ENCODE assay signal across 18 cellular contexts in the genomic region with DNA sequence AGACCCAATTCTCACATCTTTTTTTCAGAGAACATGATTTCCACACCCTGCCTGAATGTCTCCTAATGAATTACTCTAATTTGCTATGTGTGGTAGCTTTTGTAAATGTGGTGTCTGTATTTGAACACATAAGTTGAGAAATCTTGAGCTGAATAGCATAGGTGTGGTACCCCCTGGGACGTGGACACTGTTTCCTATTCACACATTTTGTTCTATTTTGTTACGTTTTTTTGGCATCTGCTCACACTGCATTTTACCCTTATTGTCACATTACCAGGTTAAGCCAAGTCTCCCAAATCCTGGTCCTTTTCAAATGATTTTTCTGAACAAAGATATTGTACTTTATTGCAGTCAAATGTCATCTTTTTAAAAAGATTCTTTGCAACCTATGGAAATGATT. TPM values are rescaled to one million over a fixed set of nuclear protein-coding genes. Genes with fewer than 3 reads are reported as not detected.
DNase-seq lines count a peak whose midpoint lies in the region; ATAC-seq and TF ChIP-seq lines count a peak whose summit lies in the region.
"Had no signal": no experiment of that assay in that cellular context is flagged by ENCODE, and none has a peak within 500 bp of the region (broad histone marks: within the 10 kb centered on the region; RNA-seq: fewer than 3 reads in every experiment).

No MANE protein-coding gene starts in this region.

- H3K36me3 ChIP-seq in heart left ventricle (no peaks in the 10 kb centered on the region), RWPE2 (ENCODE audit: low read depth) (no peaks in the 10 kb centered on the region), esophagus (ENCODE audit: control insufficient read depth in 2 of 2, insufficient read depth in 2 of 2, low read length in 1 of 2) (no peaks in the 10 kb centered on the region), transverse colon (no peaks in the 10 kb centered on the region)
- H3K36me3 ChIP-seq: colonic mucosa, spleen had no signal

- WGBS in heart left ventricle, 4 donors, result 50 to 71% (median 59%) methylated on average over 2 of the region's 2 CpGs
- WGBS in esophagus, 2 donors, result 34 to 50% methylated on average over 2 of the region's 2 CpGs
- WGBS in transverse colon (ENCODE audit: low coverage in 1 of 2), 2 donors, result 63 to 70% methylated on average over 2 of the region's 2 CpGs

- TF ChIP-seq POLR2A in heart left ventricle (IDR thresholded peaks at IDR 0.05) (no peak), transverse colon (IDR thresholded peaks at IDR 0.05) (no peak)

- H3K4me3 ChIP-seq in heart left ventricle (no peak overlapping the region), RWPE2 (ENCODE audit: severe bottlenecking) (no peak overlapping the region), esophagus (ENCODE audit: low read depth in 1 of 2, low read length in 2 of 2) (no peak overlapping the region), transverse colon (no peak overlapping the region)
- H3K4me3 ChIP-seq: colonic mucosa, psoas muscle, spleen had no signal

- no peak for TF ChIP-seq EP300 in transverse colon (IDR thresholded peaks at IDR 0.05; ENCODE audit: low read depth)

- no peak for ATAC-seq in heart left ventricle
- ATAC-seq in left cardiac atrium, result no peak
- ATAC-seq in RWPE2 (ENCODE audit: low read depth), result no peak
- ATAC-seq: naive thymus-derived CD8-positive, alpha-beta T cell had no signal

- peaks cover 0 to 35% (median 21%) of the 10 kb centered on the region in 12 donors for H3K4me1 ChIP-seq in heart left ventricle
- peaks cover 54% of the 10 kb centered on the region for H3K4me1 ChIP-seq in RWPE2 (ENCODE audit: insufficient read depth, poor library complexity, severe bottlenecking)
- no peaks in the 10 kb centered on the region for H3K4me1 ChIP-seq in esophagus (ENCODE audit: control insufficient read depth in 2 of 2, insufficient read depth in 2 of 2, low read length in 1 of 2)
- peaks cover 0 to 33% (median 6%) of the 10 kb centered on the region in 4 donors for H3K4me1 ChIP-seq in transverse colon
- H3K4me1 ChIP-seq: colonic mucosa had no signal

- H3K9me3 ChIP-seq in heart left ventricle, result no peaks in the 10 kb centered on the region
- no peaks in the 10 kb centered on the region for H3K9me3 ChIP-seq in RWPE2 (ENCODE audit: severe bottlenecking)
- H3K9me3 ChIP-seq in esophagus (ENCODE audit: control insufficient read depth in 2 of 2, insufficient read depth in 1 of 2, low read depth in 1 of 2, low read length in 1 of 2), result no peaks in the 10 kb centered on the region
- no peaks in the 10 kb centered on the region for H3K9me3 ChIP-seq in transverse colon
- H3K9me3 ChIP-seq: colonic mucosa, psoas muscle, spleen had no signal

- intact Hi-C loops in heart left ventricle (cut with DNase I) (no loop called here), left cardiac atrium (cut with DNase I) (no loop called here), transverse colon (cut with DNase I; ENCODE audit: low total_unique reads) (no loop called here)

- TF ChIP-seq CTCF in heart left ventricle (IDR thresholded peaks at IDR 0.05), result no peak
- TF ChIP-seq CTCF in RWPE2 (IDR thresholded peaks at IDR 0.05; ENCODE audit: poor library complexity, severe bottlenecking), result no peak
- no peak for TF ChIP-seq CTCF in transverse colon (IDR thresholded peaks at IDR 0.05)

- no peak for DNase-seq in heart left ventricle
- DNase-seq in left cardiac atrium, result no peak
- no peak for DNase-seq in RWPE2 (ENCODE audit: low spot score)
- DNase-seq in transverse colon, result no peak
- DNase-seq in stimulated activated CD4-positive, alpha-beta T cell treated with anti-CD3 and anti-CD28 coated beads, Interleukin-2, amount 100 ng/mL, for 48 hours, result no peak
- DNase-seq in kidney glomerular epithelial cell (lab: John Stamatoyannopoulos, UW), result no peak
- no peak for DNase-seq in activated CD4-positive, alpha-beta T cell treated with anti-CD3 and anti-CD28 coated beads, Interleukin-2, amount 50 U/mL, for 1 hour
- DNase-seq: activated naive CD4-positive, alpha-beta T cell treated with anti-CD3 and anti-CD28 coated beads, Interleukin-2, amount 50 U/mL, for 16 hours; activated T-cell treated with anti-CD3 and anti-CD28 coated beads, Interleukin-2, amount 50 U/mL, for 4 hours; colonic mucosa; KG1; kidney; mesendoderm; naive thymus-derived CD8-positive, alpha-beta T cell; NCI-H524; psoas muscle; spleen had no signal

- H3K27ac ChIP-seq in heart left ventricle, result peak overlapping the region in 9 of 12 donors; percentile 2 to 57 (median 48)
- H3K27ac ChIP-seq in RWPE2 (ENCODE audit: poor library complexity, severe bottlenecking), result peak overlapping the region; percentile 73
- H3K27ac ChIP-seq in esophagus (ENCODE audit: low read depth in 2 of 2, low read length in 1 of 2), result peak overlapping the region; percentile 58 to 78
- peak overlapping the region; percentile 21 to 62 (median 28) for H3K27ac ChIP-seq in transverse colon
- H3K27ac ChIP-seq: colonic mucosa had no signal

- H3K27me3 ChIP-seq in heart left ventricle, result no peaks in the 10 kb centered on the region
- H3K27me3 ChIP-seq in RWPE2 (ENCODE audit: insufficient read depth, poor library complexity, severe bottlenecking), result no peaks in the 10 kb centered on the region
- H3K27me3 ChIP-seq in esophagus (ENCODE audit: control insufficient read depth in 1 of 2, insufficient read depth in 2 of 2, low read length in 2 of 2), result no peaks in the 10 kb centered on the region
- no peaks in the 10 kb centered on the region for H3K27me3 ChIP-seq in transverse colon
- H3K27me3 ChIP-seq: colonic mucosa, spleen had no signal

- in situ Hi-C loops in transverse colon (cut with MboI; ENCODE audit: low pct_ligation_motif_present in 1 of 4, low pct_unique_long_range_greater_than_20kb in 1 of 4, low sequenced_read_pairs in 3 of 4), result no loop called here

RNA-seq across cellular contexts. Expression of a gene that starts 6.8 kb away (rescaled TPM):
- total RNA-seq in heart left ventricle (10 to 100 TPM; 10.4 to 26.2 (median 18.2) TPM), left cardiac atrium (10 to 100 TPM; 16.6 to 21.5 TPM), transverse colon (10 to 100 TPM; 30.3 to 69.4 (median 42.0) TPM)
- polyA plus RNA-seq in heart left ventricle (10 to 100 TPM in 1 of 2 donors, 1 to 10 TPM in 1; 3.6 to 17.5 TPM), esophagus (10 to 100 TPM; 14.5 to 24.1 TPM)

RNA-seq across cellular contexts. Expression of a gene that starts 40.6 kb away (rescaled TPM):
- 10 to 100 TPM in 1 of 9 donors, 1 to 10 TPM in 8; 4.9 to 10.4 (median 8.3) TPM for total RNA-seq in heart left ventricle
- polyA plus RNA-seq in heart left ventricle, result 10 to 100 TPM in 1 of 2 donors, 1 to 10 TPM in 1; 8.3 to 12.6 TPM
- 10 to 100 TPM in 1 of 2 donors, 1 to 10 TPM in 1; 9.8 to 10.8 TPM for total RNA-seq in left cardiac atrium
- 10 to 100 TPM in 1 of 2 donors, 1 to 10 TPM in 1; 9.5 to 19.6 TPM for polyA plus RNA-seq in esophagus
- total RNA-seq in transverse colon, result 10 to 100 TPM; 27.2 to 38.2 (median 30.9) TPM
